Comparison of ENCODE assay signal across 18 cellular contexts in the genomic region with DNA sequence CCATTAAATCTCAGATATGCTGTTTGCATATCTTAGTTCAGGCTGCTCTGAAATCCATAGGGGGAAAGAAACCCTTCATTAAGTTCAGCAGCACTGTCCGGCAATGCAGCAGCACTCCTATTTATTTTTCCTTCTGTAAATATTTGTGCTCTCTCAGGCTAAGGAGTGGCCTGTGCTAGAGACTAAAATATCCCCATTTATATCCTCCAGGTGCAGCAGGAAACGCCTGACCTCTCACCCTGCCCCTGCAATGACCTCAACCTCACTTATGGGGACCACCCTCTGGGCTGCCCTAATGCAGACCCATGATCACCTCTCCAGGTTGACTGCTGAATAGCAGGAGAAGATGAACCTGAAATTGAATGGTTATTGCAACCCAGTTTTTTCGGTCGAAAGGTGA.
DNase-seq lines count a peak whose midpoint lies in the region; TF ChIP-seq lines count a peak whose summit lies in the region.
"Had no signal": no experiment of that assay in that cellular context is flagged by ENCODE, and none has a peak within 500 bp of the region (broad histone marks: within the 10 kb centered on the region; RNA-seq: fewer than 3 reads in every experiment).

No MANE protein-coding gene starts in this region.

- H3K27me3 ChIP-seq in hepatocyte = no peaks in the 10 kb centered on the region
- H3K27me3 ChIP-seq in transverse colon = no peaks in the 10 kb centered on the region
- H3K27me3 ChIP-seq: BE2C, right lobe of liver had no signal

- intact Hi-C loops in transverse colon (cut with DNase I; ENCODE audit: low total_unique reads) = no loop called here

- TF ChIP-seq CTCF in hepatocyte (IDR thresholded peaks at IDR 0.05; ENCODE audit: poor library complexity) (no peak), transverse colon (IDR thresholded peaks at IDR 0.05) (no peak)

- H4K20me1 ChIP-seq in hepatocyte (ENCODE audit: insufficient read depth, poor library complexity, severe bottlenecking) = no peaks in the 10 kb centered on the region

- no peak for TF ChIP-seq POLR2A in transverse colon (IDR thresholded peaks at IDR 0.05)

- WGBS in hepatocyte (ENCODE audit: low lambda C conversion rate, missing lambda C conversion rate) = 60% methylated on average over 4 of the region's 4 CpGs
- 48 to 65% methylated on average over 4 of the region's 4 CpGs for WGBS in transverse colon (ENCODE audit: low coverage in 1 of 2), 2 donors

- DNase-seq in HuH-7 (ENCODE audit: low spot score) (peak; percentile 27), NCI-H2196 (lab: John Stamatoyannopoulos, UW; ENCODE audit: unreplicated experiment) (peak; percentile 10), hepatocyte (ENCODE audit: low spot score) (no peak), transverse colon (peak; percentile 7), mucosa of gallbladder (ENCODE audit: low spot score) (no peak), retina (no peak)
- DNase-seq in stimulated activated naive CD4-positive, alpha-beta T cell treated with Interleukin-2 at 50 U/mL for 16 hours (lab: John Stamatoyannopoulos, UW) = no peak
- DNase-seq: activated B cell treated with CpG ODN at 0.5 μM for 24 hours; activated CD8-positive, alpha-beta memory T cell treated with anti-CD3 and anti-CD28 coated beads for 24 hours; BE2C; cerebellar nuclear complex; effector memory CD8-positive, alpha-beta T cell; GDM1; immature natural killer cell; NCI-H526; PC-3; right lobe of liver; T-helper 17 cell had no signal

- H3K36me3 ChIP-seq in hepatocyte (replicated peaks; ENCODE audit: insufficient read depth, low read depth) (no peaks in the 10 kb centered on the region), transverse colon (no peaks in the 10 kb centered on the region)
- H3K36me3 ChIP-seq: BE2C, right lobe of liver had no signal

- peak overlapping the region; percentile 44 for H3K4me2 ChIP-seq in hepatocyte

- H3K4me1 ChIP-seq in hepatocyte (ENCODE audit: insufficient read depth) (peaks cover 10% of the 10 kb centered on the region), transverse colon (peaks cover 0 to 4% (median 0%) of the 10 kb centered on the region in 4 donors)
- H3K4me1 ChIP-seq: BE2C, right lobe of liver had no signal

- TF ChIP-seq EP300 in transverse colon (IDR thresholded peaks at IDR 0.05; ENCODE audit: low read depth) = no peak

- no peak overlapping the region for H2AFZ ChIP-seq in hepatocyte

- H3K9me2 ChIP-seq in hepatocyte (replicated peaks; ENCODE audit: insufficient read depth) = no peaks in the 10 kb centered on the region

- no peaks in the 10 kb centered on the region for H3K79me2 ChIP-seq in hepatocyte

- H3K9me3 ChIP-seq in hepatocyte (ENCODE audit: low read depth) (no peaks in the 10 kb centered on the region), transverse colon (no peaks in the 10 kb centered on the region)
- H3K9me3 ChIP-seq: BE2C, right lobe of liver had no signal

- H3K27ac ChIP-seq in hepatocyte (peak overlapping the region; percentile 27), transverse colon (peak overlapping the region in 1 of 4 donors; percentile 62)
- H3K27ac ChIP-seq: right lobe of liver had no signal

- in situ Hi-C loops in transverse colon (cut with MboI; ENCODE audit: low pct_ligation_motif_present in 1 of 4, low pct_unique_long_range_greater_than_20kb in 1 of 4, low sequenced_read_pairs in 3 of 4) = no loop called here

- H3K4me3 ChIP-seq in hepatocyte (no peak overlapping the region), transverse colon (no peak overlapping the region)
- H3K4me3 ChIP-seq: right lobe of liver had no signal

Comparison
In these comparisons a context has a peak if more than half of its experiments do, and no peak if none do; other contexts are left out.
1. DNase-seq: peak in HuH-7 (single experiment), NCI-H2196 (single experiment) and transverse colon (single experiment); none in hepatocyte (single experiment), mucosa of gallbladder (single experiment), stimulated activated naive CD4-positive, alpha-beta T cell treated with Interleukin-2 at 50 U/mL for 16 hours (single experiment) and retina (single experiment).